ENCODE assay signal across 8 cellular contexts in the genomic region with DNA sequence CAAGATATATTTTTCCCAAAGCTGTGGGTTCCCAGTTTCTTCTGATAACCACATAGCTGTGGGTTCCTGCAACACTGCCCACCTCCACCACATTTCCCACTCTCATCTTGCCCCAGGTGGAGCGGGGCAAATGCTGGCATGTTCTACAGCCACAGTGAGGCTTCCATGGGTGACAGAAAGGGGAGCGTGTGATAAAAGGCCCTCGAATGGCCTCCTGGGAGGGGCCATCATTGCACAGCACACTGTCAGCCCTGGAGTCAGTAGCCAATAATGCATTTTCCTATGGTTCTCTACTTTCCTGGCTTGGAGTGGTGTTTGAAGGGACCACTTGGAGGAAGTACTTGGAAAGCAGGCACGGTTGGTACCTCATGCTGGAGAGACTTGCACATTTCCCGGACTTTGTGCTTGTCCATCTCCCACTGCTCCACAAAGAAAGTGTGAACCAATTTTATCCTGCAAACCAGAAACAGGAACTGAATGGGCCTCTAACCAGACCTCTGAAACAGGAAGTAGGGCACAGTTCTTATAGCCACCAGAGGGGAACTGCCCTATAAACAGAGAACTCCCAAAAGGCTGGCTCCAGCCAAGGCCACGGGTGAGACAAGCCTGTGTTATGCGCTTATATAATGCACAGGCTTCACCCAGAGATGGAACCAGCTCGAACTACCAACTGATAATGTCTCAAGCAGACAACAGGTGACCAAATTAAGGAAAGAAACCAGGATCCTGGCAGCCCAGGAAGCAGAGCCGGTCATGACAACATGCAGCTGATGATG. TPM values are rescaled to one million over a fixed set of nuclear protein-coding genes. Genes with fewer than 3 reads are reported as not detected.
DNase-seq lines count a peak whose midpoint lies in the region; ATAC-seq and TF ChIP-seq lines count a peak whose summit lies in the region.

No MANE protein-coding gene starts in this region.

- H3K27me3 Mint-ChIP-seq in activated CD8-positive, alpha-beta memory T cell treated with anti-CD3 and anti-CD28 coated beads, Interleukin-2, amount 10 ng/mL, durations not matched to agents 7 days and 5 days: no peaks in the 10 kb centered on the region

- peak overlapping the region; percentile 77 for H3K27ac Mint-ChIP-seq in activated CD8-positive, alpha-beta memory T cell treated with anti-CD3 and anti-CD28 coated beads, Interleukin-2, amount 10 ng/mL, durations not matched to agents 7 days and 5 days

- H3K4me1 Mint-ChIP-seq in activated CD8-positive, alpha-beta memory T cell treated with anti-CD3 and anti-CD28 coated beads, Interleukin-2, amount 10 ng/mL, durations not matched to agents 7 days and 5 days: peaks cover 64% of the 10 kb centered on the region

- H3K9ac ChIP-seq in SU-DHL-6 (ENCODE audit: low read length): no peak overlapping the region

- H3K36me3 ChIP-seq in SU-DHL-6 (ENCODE audit: low read length): no peaks in the 10 kb centered on the region
- H3K36me3 ChIP-seq in left lung: no peaks in the 10 kb centered on the region

- H3K79me2 ChIP-seq in SU-DHL-6 (ENCODE audit: insufficient read depth, low read length): no peaks in the 10 kb centered on the region

- H3K4me3 ChIP-seq in SU-DHL-6 (ENCODE audit: insufficient read depth, low read length, poor library complexity, severe bottlenecking) (no peak overlapping the region), left lung (peak overlapping the region in 1 of 2 donors; percentile 44)

- H3K27ac ChIP-seq in SU-DHL-6 (ENCODE audit: low read depth, low read length) (no peak overlapping the region), left lung (peak overlapping the region; percentile 40 to 99)

- intact Hi-C loops in left lung (cut with DNase I): no loop called here

- no peaks in the 10 kb centered on the region for H3K9me3 Mint-ChIP-seq in activated CD8-positive, alpha-beta memory T cell treated with anti-CD3 and anti-CD28 coated beads, Interleukin-2, amount 10 ng/mL, durations not matched to agents 7 days and 5 days (ENCODE audit: low read depth)

- DNase-seq in activated CD8-positive, alpha-beta memory T cell treated with anti-CD3 and anti-CD28 coated beads, Interleukin-2, amount 10 ng/mL, durations not matched to agents 7 days and 5 days: no peak
- DNase-seq in activated CD8-positive, alpha-beta memory T cell treated with anti-CD3 and anti-CD28 coated beads, Interleukin-2, amount 50 U/mL, for 48 hours: no peak
- DNase-seq in left lung (peak; percentile 68 to 80), COLO668 (lab: John Stamatoyannopoulos, UW; ENCODE audit: unreplicated experiment) (no peak), NCI-H2029 (lab: John Stamatoyannopoulos, UW) (no peak), islet precursor cell (no peak)

- H3K4me2 ChIP-seq in SU-DHL-6 (ENCODE audit: low read depth, low read length, poor library complexity, severe bottlenecking): peak overlapping the region; percentile 29

- peak overlapping the region; percentile 58 for H3K4me3 Mint-ChIP-seq in activated CD8-positive, alpha-beta memory T cell treated with anti-CD3 and anti-CD28 coated beads, Interleukin-2, amount 10 ng/mL, durations not matched to agents 7 days and 5 days

- peaks cover 28% of the 10 kb centered on the region for H3K36me3 Mint-ChIP-seq in activated CD8-positive, alpha-beta memory T cell treated with anti-CD3 and anti-CD28 coated beads, Interleukin-2, amount 10 ng/mL, durations not matched to agents 7 days and 5 days

- no peaks in the 10 kb centered on the region for H3F3A ChIP-seq in SU-DHL-6 (ENCODE audit: insufficient read depth)

- H3K9me3 ChIP-seq in SU-DHL-6 (ENCODE audit: insufficient read depth, low read length) (no peaks in the 10 kb centered on the region), left lung (no peaks in the 10 kb centered on the region)

- peak overlapping the region; percentile 5 for H2AFZ ChIP-seq in SU-DHL-6 (ENCODE audit: low read depth, low read length, severe bottlenecking)

- H4K20me1 ChIP-seq in SU-DHL-6 (ENCODE audit: low read depth, low read length): no peaks in the 10 kb centered on the region

- ATAC-seq in activated CD8-positive, alpha-beta memory T cell treated with anti-CD3 and anti-CD28 coated beads, Interleukin-2, amount 10 ng/mL, durations not matched to agents 7 days and 5 days: peak; percentile 57
- peak; percentile 47 for ATAC-seq in HG03045 (IDR thresholded peaks at IDR 0.05; ENCODE audit: unreplicated experiment)
- ATAC-seq in left lung: peak; percentile 62

- no peaks in the 10 kb centered on the region for H3K9me2 ChIP-seq in SU-DHL-6 (replicated peaks; ENCODE audit: insufficient read depth, low read length)

- CTCF ChIA-PET in activated CD8-positive, alpha-beta memory T cell treated with anti-CD3 and anti-CD28 coated beads, Interleukin-2, amount 10 ng/mL, durations not matched to agents 7 days and 5 days (lab: Charles Lee): interaction anchor here (0.7 to 12.0 kb wide), 3 partner anchors 9 to 138 kb away, joined by 3 to 424 read pairs (median 10); a partner anchor contains a TSS

- no peak for TF ChIP-seq CTCF in SU-DHL-6 (IDR thresholded peaks at IDR 0.05; ENCODE audit: insufficient read depth, low read length, poor library complexity, severe bottlenecking)
- no peak for TF ChIP-seq CTCF in left lung (IDR thresholded peaks at IDR 0.05)

- H3K27me3 ChIP-seq in SU-DHL-6 (ENCODE audit: low read length) (no peaks in the 10 kb centered on the region), left lung (no peaks in the 10 kb centered on the region)

- peaks cover 0 to 97% of the 10 kb centered on the region in 2 donors for H3K4me1 ChIP-seq in left lung

RNA-seq across cellular contexts. Expression of a gene that starts 8.6 kb away (rescaled TPM):
- total RNA-seq in activated CD8-positive, alpha-beta memory T cell treated with anti-CD3 and anti-CD28 coated beads, Interleukin-2, amount 10 ng/mL, durations not matched to agents 7 days and 5 days: 10 to 100 TPM; 18.3 to 21.7 TPM
- total RNA-seq in left lung: 10 to 100 TPM; 20.9 to 27.7 TPM

RNA-seq across cellular contexts. Expression of a gene that starts 38.7 kb away (rescaled TPM):
- 1 to 10 TPM; 3.5 TPM for total RNA-seq in activated CD8-positive, alpha-beta memory T cell treated with anti-CD3 and anti-CD28 coated beads, Interleukin-2, amount 10 ng/mL, durations not matched to agents 7 days and 5 days
- total RNA-seq in left lung: 1 to 10 TPM; 6.8 to 8.2 TPM

Comparison
In these comparisons a context has a peak if more than half of its experiments do, and no peak if none do; other contexts are left out.
1. DNase-seq: peak in left lung (2 of 2); none in activated CD8-positive, alpha-beta memory T cell treated with anti-CD3 and anti-CD28 coated beads, Interleukin-2, amount 10 ng/mL, durations not matched to agents 7 days and 5 days (single experiment), activated CD8-positive, alpha-beta memory T cell treated with anti-CD3 and anti-CD28 coated beads, Interleukin-2, amount 50 U/mL, for 48 hours (single experiment), COLO668 (single experiment), NCI-H2029 (single experiment) and islet precursor cell (single experiment).
2. Peak in every context shown above with its lines, with median percentiles within 50 percentile points of each other: ATAC-seq.